Comparison of ENCODE assay signal across 14 cellular contexts in genomic region chr12:125161712-125162023, GRCh38. TPM values are rescaled to one million over a fixed set of nuclear protein-coding genes. Genes with fewer than 3 reads are reported as not detected.
"Had no signal": no experiment of that assay in that cellular context is flagged by ENCODE, and none has a peak within 500 bp of the region (broad histone marks: within the 10 kb centered on the region; RNA-seq: fewer than 3 reads in every experiment).

No MANE protein-coding gene starts in this region.

- H3K9me3 ChIP-seq: gastrocnemius medialis, left lung, prostate gland, transverse colon had no signal

- H3K4me3 ChIP-seq: coronary artery, gastrocnemius medialis, left lung, prostate gland, transverse colon had no signal

- H3K27ac Mint-ChIP-seq: activated CD4-positive, alpha-beta memory T cell treated with anti-CD3 and anti-CD28 coated beads, Interleukin-2, amount 10 ng/mL, durations not matched to agents 7 days and 5 days; natural killer cell had no signal

- H3K9me3 Mint-ChIP-seq: activated CD4-positive, alpha-beta memory T cell treated with anti-CD3 and anti-CD28 coated beads, Interleukin-2, amount 10 ng/mL, durations not matched to agents 7 days and 5 days; natural killer cell had no signal

- H3K27me3 Mint-ChIP-seq: activated CD4-positive, alpha-beta memory T cell treated with anti-CD3 and anti-CD28 coated beads, Interleukin-2, amount 10 ng/mL, durations not matched to agents 7 days and 5 days had no signal

- H3K4me1 ChIP-seq: gastrocnemius medialis, left lung, prostate gland, transverse colon had no signal

- H3K4me3 Mint-ChIP-seq: activated CD4-positive, alpha-beta memory T cell treated with anti-CD3 and anti-CD28 coated beads, Interleukin-2, amount 10 ng/mL, durations not matched to agents 7 days and 5 days; natural killer cell had no signal

- H3K27ac ChIP-seq: coronary artery, gastrocnemius medialis, left lung, prostate gland, transverse colon had no signal

- DNase-seq: activated CD4-positive, alpha-beta memory T cell treated with anti-CD3 and anti-CD28 coated beads, Interleukin-2, amount 10 ng/mL, durations not matched to agents 7 days and 5 days; activated T-cell treated with anti-CD3 and anti-CD28 coated beads, Interleukin-2, amount 50 U/mL, for 48 hours; effector memory CD4-positive, alpha-beta T cell; gastrocnemius medialis; left lung; natural killer cell; stimulated activated CD4-positive, alpha-beta T cell treated with anti-CD3 and anti-CD28 coated beads, Interleukin-2, amount 100 ng/mL, for 24 hours; stimulated activated naive CD4-positive, alpha-beta T cell; substantia nigra; T-helper 9 cell; transverse colon had no signal

- H3K27me3 ChIP-seq: gastrocnemius medialis, left lung, transverse colon had no signal

- H3K4me1 Mint-ChIP-seq: activated CD4-positive, alpha-beta memory T cell treated with anti-CD3 and anti-CD28 coated beads, Interleukin-2, amount 10 ng/mL, durations not matched to agents 7 days and 5 days; natural killer cell had no signal

- H3K36me3 ChIP-seq: gastrocnemius medialis, left lung, prostate gland, transverse colon had no signal

- ATAC-seq: gastrocnemius medialis, left lung, natural killer cell, sciatic nerve had no signal

RNA-seq across cellular contexts. Expression of gene TMEM132B, which starts 24.5 kb away (rescaled TPM):
- total RNA-seq: activated CD4-positive, alpha-beta memory T cell treated with anti-CD3 and anti-CD28 coated beads, Interleukin-2, amount 10 ng/mL, durations not matched to agents 7 days and 5 days; natural killer cell had no signal
